ENCODE assay signal across 17 cellular contexts in genomic region chr9:136756134-136756438, GRCh38. TPM values are rescaled to one million over a fixed set of nuclear protein-coding genes. Genes with fewer than 3 reads are reported as not detected.
DNase-seq lines count a peak whose midpoint lies in the region; ATAC-seq, FAIRE-seq and TF ChIP-seq lines count a peak whose summit lies in the region.
"Had no signal": no experiment of that assay in that cellular context is flagged by ENCODE, and none has a peak within 500 bp of the region (broad histone marks: within the 10 kb centered on the region; RNA-seq: fewer than 3 reads in every experiment).

No MANE protein-coding gene starts in this region.

- in situ Hi-C loops in HepG2 (cut with HindIII; ENCODE audit: extremely low pct_ligation_motif_present, low pct_unique_long_range_greater_than_20kb) = no loop called here

- no peak for FAIRE-seq in HepG2 (lab: Jason Lieb, UNC)
- FAIRE-seq: GM12878, GM18507 had no signal

- H2AFZ ChIP-seq in HepG2 (ENCODE audit: low read length) = no peak overlapping the region
- H2AFZ ChIP-seq: GM23248 had no signal

- CTCF ChIA-PET in HepG2 (lab: Yijun Ruan, JAX; ENCODE audit: low intra/inter-chr PET ratio, low total read pairs) = no interaction called here

- no peak overlapping the region for H3K4me3 Mint-ChIP-seq in glutamatergic neuron (ENCODE audit: unreplicated experiment)
- H3K4me3 Mint-ChIP-seq: CD4-positive, CD25-positive, alpha-beta regulatory T cell had no signal

- TF ChIP-seq EP300 in HepG2 (IDR thresholded peaks at IDR 0.05; ENCODE audit: low read depth in 2 of 2, low read length in 2 of 2) (no peak), HepG2 (CRISPR knock-in tag; IDR thresholded peaks at IDR 0.05; ENCODE audit: borderline replicate concordance) (no peak)

- H3K4me1 Mint-ChIP-seq in glutamatergic neuron (ENCODE audit: low read depth, unreplicated experiment) = peaks cover 8% of the 10 kb centered on the region

- H3K36me3 Mint-ChIP-seq in glutamatergic neuron (ENCODE audit: unreplicated experiment) = peaks cover 7% of the 10 kb centered on the region
- H3K36me3 Mint-ChIP-seq: CD4-positive, CD25-positive, alpha-beta regulatory T cell had no signal

- H3K4me1 ChIP-seq in HepG2 (ENCODE audit: insufficient read depth, low read length) (peaks cover 20% of the 10 kb centered on the region), right lobe of liver (no peaks in the 10 kb centered on the region)

- peaks cover 14% of the 10 kb centered on the region for H3K9me3 ChIP-seq in HepG2 (ENCODE audit: low read length)
- H3K9me3 ChIP-seq in right lobe of liver = no peaks in the 10 kb centered on the region

- H3K27ac Mint-ChIP-seq in glutamatergic neuron (ENCODE audit: unreplicated experiment) = peak overlapping the region; percentile 52
- H3K27ac Mint-ChIP-seq: CD4-positive, CD25-positive, alpha-beta regulatory T cell had no signal

- H3K79me2 ChIP-seq in HepG2 (ENCODE audit: insufficient read depth, low read length) = no peaks in the 10 kb centered on the region

- no TSS peak for BruUV-seq in HepG2 (replicated peaks; lab: Mats Ljungman, UMichigan)

- intact Hi-C loops in HepG2 (cut with micrococcal nuclease; ENCODE audit: unreplicated experiment) (no loop called here), right lobe of liver (cut with DNase I) (no loop called here)

- H3K9me3 Mint-ChIP-seq in glutamatergic neuron (ENCODE audit: unreplicated experiment) = peaks cover 15% of the 10 kb centered on the region

- no peak for ATAC-seq in HepG2
- ATAC-seq in right lobe of liver = no peak
- ATAC-seq in omental fat pad (ENCODE audit: low FRiP score) = no peak
- ATAC-seq: GM12878 had no signal

- no peak overlapping the region for H3K27ac ChIP-seq in HepG2 (ENCODE audit: extremely low read length, insufficient read depth, low read length)
- no peak overlapping the region for H3K27ac ChIP-seq in right lobe of liver
- peak overlapping the region; percentile 9 for H3K27ac ChIP-seq in temporal lobe (ENCODE audit: low read depth, low read length)
- H3K27ac ChIP-seq: 22Rv1, GM23248 had no signal

- no peak for TF ChIP-seq CTCF in HepG2 (CRISPR knock-in tag; IDR thresholded peaks at IDR 0.05)
- no peak for TF ChIP-seq CTCF in right lobe of liver (IDR thresholded peaks at IDR 0.05)
- TF ChIP-seq CTCF in glutamatergic neuron (IDR thresholded peaks at IDR 0.05; ENCODE audit: partially characterized antibody, unreplicated experiment) = no peak
- TF ChIP-seq CTCF in omental fat pad (IDR thresholded peaks at IDR 0.05) = no peak

- no peak overlapping the region for H3K4me2 ChIP-seq in HepG2 (ENCODE audit: low read depth, low read length)

- no peaks in the 10 kb centered on the region for H3K36me3 ChIP-seq in HepG2 (replicated peaks in 1 of 2; ENCODE audit: control insufficient read depth in 1 of 2, insufficient read depth in 2 of 2, low read length in 2 of 2)
- no peaks in the 10 kb centered on the region for H3K36me3 ChIP-seq in right lobe of liver
- H3K36me3 ChIP-seq: BLaER1 treated with 17β-estradiol and CSF1 and Interleukin-3, amounts not matched to agents 10 nM and 100 nM had no signal

- no peak for TF ChIP-seq RAD21 in HepG2 (CRISPR knock-in tag; IDR thresholded peaks at IDR 0.05)

- TF ChIP-seq POLR2A in HepG2 (IDR thresholded peaks at IDR 0.05; ENCODE audit: insufficient read depth in 1 of 2, low read depth in 2 of 2, low read length in 2 of 2) = no peak
- no peak for TF ChIP-seq POLR2A in right lobe of liver (IDR thresholded peaks at IDR 0.05)

- no peak overlapping the region for H3K4me3 ChIP-seq in HepG2 (replicated peaks in 1 of 3; ENCODE audit: insufficient read depth in 1 of 3, low read depth in 2 of 3, low read length in 3 of 3)
- H3K4me3 ChIP-seq in right lobe of liver = no peak overlapping the region
- H3K4me3 ChIP-seq: BLaER1 treated with 17β-estradiol and CSF1 and Interleukin-3, amounts not matched to agents 10 nM and 100 nM; GM12878; GM23248 had no signal

- no peaks in the 10 kb centered on the region for H4K20me1 ChIP-seq in HepG2 (ENCODE audit: insufficient read depth, low read length)

- DNase-seq in HepG2 (ENCODE audit: low spot score) (no peak), right lobe of liver (no peak), glutamatergic neuron (no peak), kidney glomerular epithelial cell (lab: John Stamatoyannopoulos, UW) (no peak), omental fat pad (ENCODE audit: low spot score) (no peak)
- DNase-seq: CD4-positive, CD25-positive, alpha-beta regulatory T cell; DMS79; GM23248; H7 had no signal

- peaks cover 6% of the 10 kb centered on the region for H3K27me3 Mint-ChIP-seq in glutamatergic neuron (ENCODE audit: unreplicated experiment)

- H3K27me3 ChIP-seq in HepG2 (ENCODE audit: control insufficient read depth in 1 of 2, insufficient read depth in 2 of 2, low read length in 2 of 2) (peaks cover 8 to 43% of the 10 kb centered on the region in 2 experiments; a peak in 4 of 5 replicates), right lobe of liver (no peaks in the 10 kb centered on the region)

- WGBS in HepG2 (ENCODE audit: low lambda C conversion rate) = 81% methylated on average over 4 of the region's 4 CpGs
- WGBS in right lobe of liver (ENCODE audit: insufficient coverage, low coverage, low lambda C conversion rate, missing lambda C conversion rate) = 100% methylated on average over 1 of the region's 4 CpGs

- no peak overlapping the region for H3K9ac ChIP-seq in HepG2 (ENCODE audit: insufficient read depth, low read depth, low read length)
- H3K9ac ChIP-seq: GM23248 had no signal

- POLR2A ChIA-PET in HepG2 (lab: Yijun Ruan, JAX) = no interaction called here

RNA-seq across cellular contexts. Expression of gene LCN8, which starts 2.0 kb away (rescaled TPM):
- total RNA-seq in HepG2 (2016; rRNA removed; fragmentation: Illumina TruSeq; extraction: Trizol) (not detected in 2 replicates), right lobe of liver (not detected), glutamatergic neuron (ENCODE audit: unreplicated experiment) (not detected), temporal lobe (not detected), omental fat pad (not detected)
- total RNA-seq in HepG2 (2016; cell fraction: cytosol; rRNA removed; fragmentation: Illumina TruSeq; extraction: Trizol; ENCODE audit: low read depth) = not detected in 2 replicates
- not detected in 2 replicates for total RNA-seq in HepG2 (2016; cell fraction: insoluble cytoplasmic fraction; rRNA removed; fragmentation: Illumina TruSeq; extraction: Trizol)
- total RNA-seq in HepG2 (2016; cell fraction: membrane; rRNA removed; fragmentation: Illumina TruSeq; extraction: Trizol) = not detected in 2 replicates
- total RNA-seq in HepG2 (2016; cell fraction: nucleus; rRNA removed; fragmentation: Illumina TruSeq; extraction: Trizol) = not detected in 2 replicates
- 0.15 TPM in 1 of 2 replicates, not detected in the other for polyA plus RNA-seq in HepG2 (2011; rRNA removed)
- 0.01 TPM in 1 of 2 replicates, not detected in the other for polyA plus RNA-seq in HepG2 (2011; cell fraction: cytosol; rRNA removed)
- polyA plus RNA-seq in HepG2 (2011; cell fraction: nucleus; rRNA removed) = 0.64 and 1.8 TPM in 2 replicates
- not detected in 2 replicates for polyA plus RNA-seq in HepG2 (2012)
- polyA plus RNA-seq in HepG2 (2016; cell fraction: cytosol; fragmentation: Illumina TruSeq; extraction: Trizol; ENCODE audit: low read depth) = not detected in 2 replicates
- not detected in 2 replicates for polyA plus RNA-seq in HepG2 (2016; cell fraction: insoluble cytoplasmic fraction; fragmentation: Illumina TruSeq; extraction: Trizol; ENCODE audit: low read depth)
- not detected in 2 replicates for polyA plus RNA-seq in HepG2 (2016; cell fraction: membrane; fragmentation: Illumina TruSeq; extraction: Trizol; ENCODE audit: low read depth)
- not detected in 2 replicates for polyA plus RNA-seq in HepG2 (2016; cell fraction: nucleus; fragmentation: Illumina TruSeq; extraction: Trizol; ENCODE audit: insufficient read depth, low read depth)
- not detected in 2 replicates for polyA minus RNA-seq in HepG2 (2011; rRNA and poly(A)+ RNA removed; ENCODE audit: low replicate concordance)
- polyA minus RNA-seq in HepG2 (2011; cell fraction: cytosol; rRNA and poly(A)+ RNA removed) = not detected in 2 replicates
- not detected in 2 replicates for polyA minus RNA-seq in HepG2 (2011; cell fraction: nucleus; rRNA and poly(A)+ RNA removed)
- total RNA-seq: A673; CD4-positive, CD25-positive, alpha-beta regulatory T cell; G401; GM12878; GM23248; H7; HT-29 had no signal
- polyA plus RNA-seq: CD4-positive, CD25-positive, alpha-beta regulatory T cell; GM12878; GM23248 had no signal

RNA-seq across cellular contexts. Expression of gene LCN6, which starts 7.8 kb away (rescaled TPM):
- not detected in 2 replicates for total RNA-seq in HepG2 (2016; rRNA removed; fragmentation: Illumina TruSeq; extraction: Trizol)
- not detected in 2 replicates for total RNA-seq in HepG2 (2016; cell fraction: cytosol; rRNA removed; fragmentation: Illumina TruSeq; extraction: Trizol; ENCODE audit: low read depth)
- not detected in 2 replicates for total RNA-seq in HepG2 (2016; cell fraction: insoluble cytoplasmic fraction; rRNA removed; fragmentation: Illumina TruSeq; extraction: Trizol)
- total RNA-seq in HepG2 (2016; cell fraction: membrane; rRNA removed; fragmentation: Illumina TruSeq; extraction: Trizol) = not detected in 2 replicates
- not detected in 2 replicates for total RNA-seq in HepG2 (2016; cell fraction: nucleus; rRNA removed; fragmentation: Illumina TruSeq; extraction: Trizol)
- not detected in 2 replicates for polyA plus RNA-seq in HepG2 (2011; rRNA removed)
- polyA plus RNA-seq in HepG2 (2011; cell fraction: cytosol; rRNA removed) = not detected in 2 replicates
- polyA plus RNA-seq in HepG2 (2011; cell fraction: nucleus; rRNA removed) = not detected in 2 replicates
- polyA plus RNA-seq in HepG2 (2012) = not detected in 2 replicates
- not detected in 2 replicates for polyA plus RNA-seq in HepG2 (2016; cell fraction: cytosol; fragmentation: Illumina TruSeq; extraction: Trizol; ENCODE audit: low read depth)
- polyA plus RNA-seq in HepG2 (2016; cell fraction: insoluble cytoplasmic fraction; fragmentation: Illumina TruSeq; extraction: Trizol; ENCODE audit: low read depth) = not detected in 2 replicates
- not detected in 2 replicates for polyA plus RNA-seq in HepG2 (2016; cell fraction: membrane; fragmentation: Illumina TruSeq; extraction: Trizol; ENCODE audit: low read depth)
- polyA plus RNA-seq in HepG2 (2016; cell fraction: nucleus; fragmentation: Illumina TruSeq; extraction: Trizol; ENCODE audit: insufficient read depth, low read depth) = not detected in 2 replicates
- polyA minus RNA-seq in HepG2 (2011; rRNA and poly(A)+ RNA removed; ENCODE audit: low replicate concordance) = not detected in 2 replicates
- not detected in 2 replicates for polyA minus RNA-seq in HepG2 (2011; cell fraction: cytosol; rRNA and poly(A)+ RNA removed)
- polyA minus RNA-seq in HepG2 (2011; cell fraction: nucleus; rRNA and poly(A)+ RNA removed) = not detected in 2 replicates
- total RNA-seq in right lobe of liver = under 1 TPM in 2 of 6 experiments, not detected in 4; 0.26 to 0.63 TPM
- total RNA-seq in glutamatergic neuron (ENCODE audit: unreplicated experiment) = not detected
- total RNA-seq in temporal lobe = not detected
- total RNA-seq in omental fat pad = 10 to 100 TPM in 2 of 4 donors, 1 to 10 TPM in 2; 5.0 to 24.1 (median 9.0) TPM
- total RNA-seq: A673; CD4-positive, CD25-positive, alpha-beta regulatory T cell; G401; GM12878; GM23248; H7; HT-29 had no signal
- polyA plus RNA-seq: CD4-positive, CD25-positive, alpha-beta regulatory T cell; GM12878; GM23248 had no signal

RNA-seq across cellular contexts. Expression of gene LCN15, which starts 8.2 kb away (rescaled TPM):
- total RNA-seq in HepG2 (2016; rRNA removed; fragmentation: Illumina TruSeq; extraction: Trizol) = 0.29 and 1.3 TPM in 2 replicates
- total RNA-seq in HepG2 (2016; cell fraction: cytosol; rRNA removed; fragmentation: Illumina TruSeq; extraction: Trizol; ENCODE audit: low read depth) = 1.3 and 1.9 TPM in 2 replicates
- 0.55 and 1.00 TPM in 2 replicates for total RNA-seq in HepG2 (2016; cell fraction: insoluble cytoplasmic fraction; rRNA removed; fragmentation: Illumina TruSeq; extraction: Trizol)
- total RNA-seq in HepG2 (2016; cell fraction: membrane; rRNA removed; fragmentation: Illumina TruSeq; extraction: Trizol) = 0.96 and 1.5 TPM in 2 replicates
- total RNA-seq in HepG2 (2016; cell fraction: nucleus; rRNA removed; fragmentation: Illumina TruSeq; extraction: Trizol) = 0.41 and 0.99 TPM in 2 replicates
- 32.9 and 53.7 TPM in 2 replicates for polyA plus RNA-seq in HepG2 (2011; rRNA removed)
- polyA plus RNA-seq in HepG2 (2011; cell fraction: cytosol; rRNA removed) = 35.0 and 114 TPM in 2 replicates
- polyA plus RNA-seq in HepG2 (2011; cell fraction: nucleus; rRNA removed) = 18.7 and 43.2 TPM in 2 replicates
- 13.7 and 27.0 TPM in 2 replicates for polyA plus RNA-seq in HepG2 (2012)
- polyA plus RNA-seq in HepG2 (2016; cell fraction: cytosol; fragmentation: Illumina TruSeq; extraction: Trizol; ENCODE audit: low read depth) = 1.2 and 1.3 TPM in 2 replicates
- polyA plus RNA-seq in HepG2 (2016; cell fraction: insoluble cytoplasmic fraction; fragmentation: Illumina TruSeq; extraction: Trizol; ENCODE audit: low read depth) = 0.36 and 0.57 TPM in 2 replicates
- 0.84 and 0.88 TPM in 2 replicates for polyA plus RNA-seq in HepG2 (2016; cell fraction: membrane; fragmentation: Illumina TruSeq; extraction: Trizol; ENCODE audit: low read depth)
- polyA plus RNA-seq in HepG2 (2016; cell fraction: nucleus; fragmentation: Illumina TruSeq; extraction: Trizol; ENCODE audit: insufficient read depth, low read depth) = 0.93 and 1.4 TPM in 2 replicates
- 28.1 TPM in 1 of 2 replicates, not detected in the other for polyA minus RNA-seq in HepG2 (2011; rRNA and poly(A)+ RNA removed; ENCODE audit: low replicate concordance)
- polyA minus RNA-seq in HepG2 (2011; cell fraction: cytosol; rRNA and poly(A)+ RNA removed) = 3.6 and 11.7 TPM in 2 replicates
- 2.1 and 3.2 TPM in 2 replicates for polyA minus RNA-seq in HepG2 (2011; cell fraction: nucleus; rRNA and poly(A)+ RNA removed)
- total RNA-seq in right lobe of liver = not detected
- 1.9 TPM for total RNA-seq in glutamatergic neuron (ENCODE audit: unreplicated experiment)
- total RNA-seq in temporal lobe = not detected
- not detected for total RNA-seq in omental fat pad
- total RNA-seq: A673; CD4-positive, CD25-positive, alpha-beta regulatory T cell; G401; GM12878; GM23248; H7; HT-29 had no signal
- polyA plus RNA-seq: CD4-positive, CD25-positive, alpha-beta regulatory T cell; GM23248 had no signal

RNA-seq across cellular contexts. Expression of gene LCN10, which starts 13.3 kb away (rescaled TPM):
- 0.14 and 0.53 TPM in 2 replicates for total RNA-seq in HepG2 (2016; rRNA removed; fragmentation: Illumina TruSeq; extraction: Trizol)
- not detected in 2 replicates for total RNA-seq in HepG2 (2016; cell fraction: cytosol; rRNA removed; fragmentation: Illumina TruSeq; extraction: Trizol; ENCODE audit: low read depth)
- total RNA-seq in HepG2 (2016; cell fraction: insoluble cytoplasmic fraction; rRNA removed; fragmentation: Illumina TruSeq; extraction: Trizol) = 0.13 and 0.19 TPM in 2 replicates
- total RNA-seq in HepG2 (2016; cell fraction: membrane; rRNA removed; fragmentation: Illumina TruSeq; extraction: Trizol) = 0.34 TPM in 2 replicates
- total RNA-seq in HepG2 (2016; cell fraction: nucleus; rRNA removed; fragmentation: Illumina TruSeq; extraction: Trizol) = 0.22 TPM in 1 of 2 replicates, not detected in the other
- 0.61 and 0.84 TPM in 2 replicates for polyA plus RNA-seq in HepG2 (2011; rRNA removed)
- polyA plus RNA-seq in HepG2 (2011; cell fraction: cytosol; rRNA removed) = 0.82 and 1.0 TPM in 2 replicates
- polyA plus RNA-seq in HepG2 (2011; cell fraction: nucleus; rRNA removed) = 0.85 and 1.8 TPM in 2 replicates
- 1.5 and 1.8 TPM in 2 replicates for polyA plus RNA-seq in HepG2 (2012)
- polyA plus RNA-seq in HepG2 (2016; cell fraction: cytosol; fragmentation: Illumina TruSeq; extraction: Trizol; ENCODE audit: low read depth) = 0.18 and 0.24 TPM in 2 replicates
- polyA plus RNA-seq in HepG2 (2016; cell fraction: insoluble cytoplasmic fraction; fragmentation: Illumina TruSeq; extraction: Trizol; ENCODE audit: low read depth) = 0.27 and 0.43 TPM in 2 replicates
- 0.15 and 0.43 TPM in 2 replicates for polyA plus RNA-seq in HepG2 (2016; cell fraction: membrane; fragmentation: Illumina TruSeq; extraction: Trizol; ENCODE audit: low read depth)
- 0.41 and 0.74 TPM in 2 replicates for polyA plus RNA-seq in HepG2 (2016; cell fraction: nucleus; fragmentation: Illumina TruSeq; extraction: Trizol; ENCODE audit: insufficient read depth, low read depth)
- 0.30 and 1.0 TPM in 2 replicates for polyA minus RNA-seq in HepG2 (2011; rRNA and poly(A)+ RNA removed; ENCODE audit: low replicate concordance)
- not detected in 2 replicates for polyA minus RNA-seq in HepG2 (2011; cell fraction: cytosol; rRNA and poly(A)+ RNA removed)
- not detected in 2 replicates for polyA minus RNA-seq in HepG2 (2011; cell fraction: nucleus; rRNA and poly(A)+ RNA removed)
- total RNA-seq in right lobe of liver = under 1 TPM in 4 of 6 experiments, not detected in 2; 0.23 to 0.81 (median 0.32) TPM
- total RNA-seq in glutamatergic neuron (ENCODE audit: unreplicated experiment) = not detected
- total RNA-seq in temporal lobe = not detected
- total RNA-seq in omental fat pad = 10 to 100 TPM in 1 of 4 donors, 1 to 10 TPM in 3; 3.5 to 10.2 (median 5.0) TPM
- total RNA-seq: G401, GM23248, HT-29 had no signal
- polyA plus RNA-seq: GM23248 had no signal

RNA-seq across cellular contexts. Expression of gene TMEM141, which starts 35.1 kb away (rescaled TPM):
- total RNA-seq in HepG2 (2016; rRNA removed; fragmentation: Illumina TruSeq; extraction: Trizol) = 81.0 and 84.7 TPM in 2 replicates
- total RNA-seq in HepG2 (2016; cell fraction: cytosol; rRNA removed; fragmentation: Illumina TruSeq; extraction: Trizol; ENCODE audit: low read depth) = 70.4 and 100.0 TPM in 2 replicates
- total RNA-seq in HepG2 (2016; cell fraction: insoluble cytoplasmic fraction; rRNA removed; fragmentation: Illumina TruSeq; extraction: Trizol) = 80.8 and 84.7 TPM in 2 replicates
- 80.1 and 91.8 TPM in 2 replicates for total RNA-seq in HepG2 (2016; cell fraction: membrane; rRNA removed; fragmentation: Illumina TruSeq; extraction: Trizol)
- total RNA-seq in HepG2 (2016; cell fraction: nucleus; rRNA removed; fragmentation: Illumina TruSeq; extraction: Trizol) = 33.1 and 42.9 TPM in 2 replicates
- 199 and 202 TPM in 2 replicates for polyA plus RNA-seq in HepG2 (2011; rRNA removed)
- 251 and 366 TPM in 2 replicates for polyA plus RNA-seq in HepG2 (2011; cell fraction: cytosol; rRNA removed)
- 166 and 175 TPM in 2 replicates for polyA plus RNA-seq in HepG2 (2011; cell fraction: nucleus; rRNA removed)
- 67.3 and 131 TPM in 2 replicates for polyA plus RNA-seq in HepG2 (2012)
- polyA plus RNA-seq in HepG2 (2016; cell fraction: cytosol; fragmentation: Illumina TruSeq; extraction: Trizol; ENCODE audit: low read depth) = 77.4 and 109 TPM in 2 replicates
- 78.7 and 86.2 TPM in 2 replicates for polyA plus RNA-seq in HepG2 (2016; cell fraction: insoluble cytoplasmic fraction; fragmentation: Illumina TruSeq; extraction: Trizol; ENCODE audit: low read depth)
- polyA plus RNA-seq in HepG2 (2016; cell fraction: membrane; fragmentation: Illumina TruSeq; extraction: Trizol; ENCODE audit: low read depth) = 77.7 and 87.6 TPM in 2 replicates
- 59.2 and 68.0 TPM in 2 replicates for polyA plus RNA-seq in HepG2 (2016; cell fraction: nucleus; fragmentation: Illumina TruSeq; extraction: Trizol; ENCODE audit: insufficient read depth, low read depth)
- polyA minus RNA-seq in HepG2 (2011; rRNA and poly(A)+ RNA removed; ENCODE audit: low replicate concordance) = 52.1 and 111 TPM in 2 replicates
- polyA minus RNA-seq in HepG2 (2011; cell fraction: cytosol; rRNA and poly(A)+ RNA removed) = 30.4 and 35.6 TPM in 2 replicates
- polyA minus RNA-seq in HepG2 (2011; cell fraction: nucleus; rRNA and poly(A)+ RNA removed) = 38.6 and 51.1 TPM in 2 replicates
- 100 to 1,000 TPM in 1 of 6 experiments, 10 to 100 TPM in 5; 46.5 to 105 (median 56.7) TPM for total RNA-seq in right lobe of liver
- 46.1 TPM for total RNA-seq in glutamatergic neuron (ENCODE audit: unreplicated experiment)
- 8.9 TPM for total RNA-seq in temporal lobe
- 10 to 100 TPM; 43.1 to 88.1 (median 70.9) TPM for total RNA-seq in omental fat pad
